26 cellular contexts compared by ENCODE assay signal in genomic region chr14:72215080-72215479, GRCh38.
"Had no signal": no experiment of that assay in that cellular context is flagged by ENCODE, and none has a peak within 500 bp of the region (broad histone marks: within the 10 kb centered on the region; RNA-seq: fewer than 3 reads in every experiment).

No MANE protein-coding gene starts in this region.

- H3K27me3 ChIP-seq: colonic mucosa, dorsolateral prefrontal cortex, esophagus muscularis mucosa, esophagus squamous epithelium, foreskin keratinocyte, gastrocnemius medialis, gastroesophageal sphincter had no signal

- H3K4me1 ChIP-seq: colonic mucosa, esophagus muscularis mucosa, esophagus squamous epithelium, foreskin keratinocyte, gastrocnemius medialis, gastroesophageal sphincter had no signal

- H3K27ac ChIP-seq: colonic mucosa, coronary artery, dorsolateral prefrontal cortex, epithelial cell of prostate, esophagus muscularis mucosa, esophagus squamous epithelium, foreskin keratinocyte, gastrocnemius medialis, gastroesophageal sphincter had no signal

- H3K9me3 ChIP-seq: colonic mucosa, esophagus muscularis mucosa, gastrocnemius medialis, gastroesophageal sphincter had no signal

- DNase-seq: colonic mucosa; cortex of kidney; dermis blood vessel endothelial cell; dorsolateral prefrontal cortex; effector CD4-positive, alpha-beta T cell; effector CD8-positive, alpha-beta T cell; effector memory CD4-positive, alpha-beta T cell; effector memory CD8-positive, alpha-beta T cell; endodermal cell; erythroblast; esophagus squamous epithelium; foreskin fibroblast; foreskin keratinocyte; foreskin melanocyte; gastrocnemius medialis; glutamatergic neuron; head of caudate nucleus had no signal

- H3K4me3 ChIP-seq: colonic mucosa, coronary artery, dorsolateral prefrontal cortex, esophagus muscularis mucosa, esophagus squamous epithelium, gastrocnemius medialis, gastroesophageal sphincter had no signal

- FAIRE-seq: colon, endometrium, endothelial cell of umbilical vein, frontal cortex had no signal

- ATAC-seq: effector memory CD8-positive, alpha-beta T cell; esophagus mucosa; foreskin keratinocyte; gastrocnemius medialis; gastroesophageal sphincter had no signal

- H3K36me3 ChIP-seq: colonic mucosa, esophagus muscularis mucosa, esophagus squamous epithelium, gastrocnemius medialis, gastroesophageal sphincter had no signal
